ENCODE assay signal across 8 cellular contexts in the genomic region with DNA sequence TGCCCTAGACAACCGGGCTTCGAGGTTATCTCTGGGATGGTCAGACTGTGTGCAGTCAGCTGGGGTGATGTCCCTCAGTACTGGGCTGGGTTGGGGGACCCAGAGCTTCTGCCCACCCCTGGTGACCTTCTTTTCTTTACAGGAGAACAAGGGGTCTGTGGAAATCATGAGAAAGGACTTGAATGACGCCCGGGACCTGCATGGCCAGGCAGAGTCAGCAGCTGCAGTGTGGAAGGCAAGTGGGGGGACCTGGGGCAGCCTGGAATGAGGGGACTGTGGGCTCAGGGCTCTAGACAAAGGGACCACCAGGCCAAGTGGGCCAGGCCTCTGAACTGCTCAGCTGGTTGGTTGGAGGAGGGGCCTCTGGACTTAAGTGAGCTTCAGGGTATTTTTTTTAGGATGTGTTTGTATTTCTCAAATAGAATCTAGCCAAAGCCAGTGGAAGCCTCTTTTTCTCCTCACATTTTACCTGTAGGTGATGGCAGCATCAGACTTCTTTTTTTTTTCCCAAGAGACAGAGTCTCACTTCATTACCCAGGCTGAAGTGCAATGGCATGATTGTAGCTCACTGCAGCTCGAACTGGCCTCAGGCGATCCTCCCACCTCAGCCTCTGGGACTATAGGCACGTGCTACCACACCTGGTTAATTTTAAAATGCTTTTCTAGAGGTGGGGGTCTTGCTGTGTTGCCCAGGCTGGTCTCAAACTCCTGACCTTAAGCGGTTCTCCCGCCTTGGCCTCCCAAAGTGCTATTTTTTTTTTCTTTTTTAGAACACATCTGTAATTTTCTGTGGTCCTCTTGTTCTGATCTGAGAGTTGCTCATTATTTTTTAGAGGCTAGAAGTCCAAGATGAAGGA. TPM values are rescaled to one million over a fixed set of nuclear protein-coding genes. Genes with fewer than 3 reads are reported as not detected.
DNase-seq lines count a peak whose midpoint lies in the region; ATAC-seq and TF ChIP-seq lines count a peak whose summit lies in the region.

No MANE protein-coding gene starts in this region.

- no peak for ATAC-seq in GM21825 (IDR thresholded peaks at IDR 0.05; ENCODE audit: unreplicated experiment)
- ATAC-seq in GM19324 (IDR thresholded peaks at IDR 0.05; ENCODE audit: low FRiP score, unreplicated experiment) = no peak

- H3K36me3 ChIP-seq in BE2C (peaks cover 2% of the 10 kb centered on the region; the same call in 1 of the 2 replicates), HUES48 (ENCODE audit: control insufficient read depth, insufficient read depth, low read length) (peaks cover 39% of the 10 kb centered on the region), muscle layer of colon (ENCODE audit: insufficient read depth, low read length) (peaks cover 32% of the 10 kb centered on the region)

- TF ChIP-seq CTCF in BE2C (IDR thresholded peaks at IDR 0.05; ENCODE audit: low read depth, low read length) (no peak), astrocyte of the spinal cord (IDR thresholded peaks at IDR 0.05; ENCODE audit: low read depth, low read length) (no peak)

- H3K27me3 ChIP-seq in BE2C (peaks cover 2% of the 10 kb centered on the region; the same call in 1 of the 2 replicates), HUES48 (ENCODE audit: control insufficient read depth, insufficient read depth, low read length) (no peaks in the 10 kb centered on the region), muscle layer of colon (ENCODE audit: control insufficient read depth in 1 of 2, insufficient read depth in 2 of 2, low read length in 2 of 2) (no peaks in the 10 kb centered on the region)

- H3K4me1 ChIP-seq in BE2C = peaks cover 3% of the 10 kb centered on the region; the same call in 1 of the 2 replicates
- 0 out of 2 replicates have a peak, but pooled peaks cover 4% of the 10 kb centered on the region for H3K4me1 ChIP-seq in HUES48 (ENCODE audit: control insufficient read depth, insufficient read depth, low read length)
- peaks cover 22% of the 10 kb centered on the region for H3K4me1 ChIP-seq in muscle layer of colon (ENCODE audit: insufficient read depth, low read length)

- H3K4me3 ChIP-seq in BE2C (ENCODE audit: low read depth, low read length) (peak overlapping the region; percentile 92), HUES48 (ENCODE audit: low read depth, low read length) (peak overlapping the region; percentile 95; the same call in 1 of the 2 replicates), astrocyte of the spinal cord (ENCODE audit: low read depth, low read length) (peak overlapping the region; percentile 85), muscle layer of colon (ENCODE audit: low read depth in 1 of 2, low read length in 2 of 2) (peak overlapping the region; percentile 71 to 77)

- H3K9me3 ChIP-seq in BE2C (no peaks in the 10 kb centered on the region), HUES48 (ENCODE audit: control insufficient read depth, insufficient read depth, low read length) (no peaks in the 10 kb centered on the region), muscle layer of colon (ENCODE audit: low read length) (no peaks in the 10 kb centered on the region)

- H3K27ac ChIP-seq in HUES48 (ENCODE audit: low read depth, low read length) (no peak overlapping the region), muscle layer of colon (ENCODE audit: low read depth, low read length) (no peak overlapping the region)

- in situ Hi-C loops in astrocyte of the spinal cord (cut with HindIII; ENCODE audit: low sequenced_read_pairs) = no loop called here

- H3K9ac ChIP-seq in HUES48 (ENCODE audit: low read depth, low read length) (no peak overlapping the region), muscle layer of colon (ENCODE audit: low read length) (peak overlapping the region; percentile 68)

- DNase-seq in BE2C = no peak
- no peak for DNase-seq in astrocyte of the spinal cord (ENCODE audit: low read depth, low spot score)
- DNase-seq in COLO829 (ENCODE audit: low spot score) = no peak
- no peak for DNase-seq in stimulated activated naive CD4-positive, alpha-beta T cell (lab: John Stamatoyannopoulos, UW)

RNA-seq across cellular contexts. Expression of gene RNF187, which starts 1.9 kb away (rescaled TPM):
- 649 TPM for polyA plus RNA-seq in BE2C (2012; ENCODE audit: insufficient read depth, insufficient read length, low read depth)
